ENCODE assay signal across 12 cellular contexts in the genomic region with DNA sequence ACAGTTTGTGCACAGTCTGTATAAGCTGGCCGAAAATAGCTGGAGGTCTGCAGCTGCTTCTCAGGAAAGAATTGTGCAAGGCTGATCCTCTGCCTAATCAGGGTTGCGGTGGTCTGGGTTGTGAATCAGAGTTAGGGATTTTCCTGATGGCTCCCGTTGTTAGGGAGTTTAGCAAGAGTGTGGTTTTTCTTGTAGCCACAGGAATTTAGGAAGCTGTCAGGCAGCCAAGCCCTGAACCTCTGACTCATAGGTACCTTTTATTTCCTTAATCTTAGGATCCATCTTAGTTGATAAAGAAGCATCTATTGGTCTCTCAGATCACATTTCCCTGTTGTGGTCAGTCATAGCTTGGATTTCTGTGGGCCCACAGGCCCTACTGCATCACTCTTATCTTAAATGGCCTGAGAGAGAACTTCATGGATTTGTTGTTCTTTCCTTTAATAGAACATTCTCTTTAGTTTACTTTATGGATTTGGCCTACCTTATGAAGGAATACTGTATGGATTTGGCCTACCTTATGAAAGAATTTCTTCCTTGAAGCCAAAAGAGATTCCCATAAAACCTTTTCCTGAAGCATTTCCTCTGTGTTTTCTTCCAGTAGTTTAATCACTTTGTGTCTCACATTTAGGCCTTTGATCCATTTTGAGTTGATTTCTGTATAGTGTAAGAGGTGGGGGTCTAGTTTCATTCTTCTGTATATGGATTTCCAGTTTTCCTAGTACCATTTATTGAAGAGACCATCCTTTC. TPM values are rescaled to one million over a fixed set of nuclear protein-coding genes. Genes with fewer than 3 reads are reported as not detected.
DNase-seq lines count a peak whose midpoint lies in the region; ATAC-seq and TF ChIP-seq lines count a peak whose summit lies in the region.
"Had no signal": no experiment of that assay in that cellular context is flagged by ENCODE, and none has a peak within 500 bp of the region (broad histone marks: within the 10 kb centered on the region; RNA-seq: fewer than 3 reads in every experiment).

No MANE protein-coding gene starts in this region.

- no peak overlapping the region for H3K4me3 Mint-ChIP-seq in HFFc6
- H3K4me3 Mint-ChIP-seq: activated naive CD8-positive, alpha-beta T cell treated with anti-CD3 and anti-CD28 coated beads, Interleukin-2, amount 50 U/mL, for 24 hours; T-cell had no signal

- TF ChIP-seq CTCF in HFFc6 (IDR thresholded peaks at IDR 0.05) (no peak), foreskin keratinocyte (conservative IDR thresholded peaks at IDR 0.05) (no peak)

- H3K27ac ChIP-seq in foreskin keratinocyte (no peak overlapping the region), skeletal muscle tissue (ENCODE audit: low read depth, low read length) (peak overlapping the region; percentile 3)

- H3K27me3 ChIP-seq in foreskin keratinocyte (peaks cover 21% of the 10 kb centered on the region), skeletal muscle tissue (ENCODE audit: control insufficient read depth in 3 of 3, insufficient read depth in 3 of 3, low read length in 3 of 3) (peaks cover 0 to 8% (median 6%) of the 10 kb centered on the region in 3 donors)

- peaks cover 35% of the 10 kb centered on the region for H3K36me3 Mint-ChIP-seq in HFFc6 (ENCODE audit: low read depth)
- H3K36me3 Mint-ChIP-seq: T-cell had no signal

- peaks cover 0 to 8% (median 0%) of the 10 kb centered on the region in 3 donors for H3K9me3 ChIP-seq in skeletal muscle tissue (ENCODE audit: control insufficient read depth in 3 of 3, low read length in 3 of 3)

- peaks cover 29% of the 10 kb centered on the region for H3K27me3 Mint-ChIP-seq in HFFc6 (ENCODE audit: insufficient read depth)
- H3K27me3 Mint-ChIP-seq: T-cell had no signal

- peaks cover 12% of the 10 kb centered on the region for H3K4me1 ChIP-seq in foreskin keratinocyte
- peaks cover 0 to 3% (median 0%) of the 10 kb centered on the region in 3 donors for H3K4me1 ChIP-seq in skeletal muscle tissue (ENCODE audit: control insufficient read depth in 3 of 3, insufficient read depth in 3 of 3, low read length in 3 of 3)

- H3K36me3 ChIP-seq in skeletal muscle tissue (ENCODE audit: control insufficient read depth in 3 of 3, insufficient read depth in 3 of 3, low read length in 3 of 3), result no peaks in the 10 kb centered on the region

- no peak overlapping the region for H3K9ac ChIP-seq in skeletal muscle tissue (ENCODE audit: low read depth in 1 of 3, low read length in 3 of 3)

- peak; percentile 98 for DNase-seq in HFFc6
- peak; percentile 2 for DNase-seq in SKM-1 (lab: John Stamatoyannopoulos, UW; ENCODE audit: unreplicated experiment)
- DNase-seq in foreskin keratinocyte, result peak; percentile 96 to 99
- no peak for DNase-seq in NCI-H1436 treated with DMSO at 0.1 percent for 48 hours (lab: John Stamatoyannopoulos, UW)
- no peak for DNase-seq in T-helper 2 cell
- DNase-seq: activated naive CD8-positive, alpha-beta T cell treated with anti-CD3 and anti-CD28 coated beads, Interleukin-2, amount 50 U/mL, for 24 hours; stimulated activated naive CD4-positive, alpha-beta T cell treated with Interleukin-2 at 50 U/mL for 16 hours; T-cell had no signal

- peak; percentile 99 for ATAC-seq in foreskin keratinocyte
- ATAC-seq in HG02623 (IDR thresholded peaks at IDR 0.05; ENCODE audit: unreplicated experiment), result no peak
- ATAC-seq in HG03520 (IDR thresholded peaks at IDR 0.05; ENCODE audit: unreplicated experiment), result no peak
- ATAC-seq: activated naive CD8-positive, alpha-beta T cell treated with anti-CD3 and anti-CD28 coated beads, Interleukin-2, amount 50 U/mL, for 24 hours; T-cell had no signal

- H3K4me1 Mint-ChIP-seq in HFFc6 (ENCODE audit: low read depth), result peaks cover 20% of the 10 kb centered on the region
- H3K4me1 Mint-ChIP-seq: activated naive CD8-positive, alpha-beta T cell treated with anti-CD3 and anti-CD28 coated beads, Interleukin-2, amount 50 U/mL, for 24 hours; T-cell had no signal

- peak overlapping the region; percentile 73 for H3K27ac Mint-ChIP-seq in HFFc6
- H3K27ac Mint-ChIP-seq: activated naive CD8-positive, alpha-beta T cell treated with anti-CD3 and anti-CD28 coated beads, Interleukin-2, amount 50 U/mL, for 24 hours; T-cell had no signal

- H3K4me3 ChIP-seq in skeletal muscle tissue (ENCODE audit: low read length in 3 of 3), result no peak overlapping the region

- H3K9me3 Mint-ChIP-seq in HFFc6, result peaks cover 47% of the 10 kb centered on the region

RNA-seq across cellular contexts. Expression of gene KIF25, which starts 10.3 kb away (rescaled TPM):
- not detected for total RNA-seq in HFFc6 (2021; fragmentation: NEBNext Ultra II Directional; extraction: Animal tissue kit (Norgen Biotek cat#: 25700))
- total RNA-seq in foreskin keratinocyte, result not detected in 2 replicates
- not detected in 2 replicates for polyA plus RNA-seq in foreskin keratinocyte
- total RNA-seq in skeletal muscle tissue, result not detected
- total RNA-seq: T-cell had no signal
- polyA plus RNA-seq: neural cell had no signal

Comparison
In these comparisons a context has a peak if more than half of its experiments do, and no peak if none do; other contexts are left out.
1. DNase-seq: peak in HFFc6 (single experiment), SKM-1 (single experiment) and foreskin keratinocyte (2 of 2); none in NCI-H1436 treated with DMSO at 0.1 percent for 48 hours (single experiment) and T-helper 2 cell (0 of 5).